21 cellular contexts compared by ENCODE assay signal in the genomic region with DNA sequence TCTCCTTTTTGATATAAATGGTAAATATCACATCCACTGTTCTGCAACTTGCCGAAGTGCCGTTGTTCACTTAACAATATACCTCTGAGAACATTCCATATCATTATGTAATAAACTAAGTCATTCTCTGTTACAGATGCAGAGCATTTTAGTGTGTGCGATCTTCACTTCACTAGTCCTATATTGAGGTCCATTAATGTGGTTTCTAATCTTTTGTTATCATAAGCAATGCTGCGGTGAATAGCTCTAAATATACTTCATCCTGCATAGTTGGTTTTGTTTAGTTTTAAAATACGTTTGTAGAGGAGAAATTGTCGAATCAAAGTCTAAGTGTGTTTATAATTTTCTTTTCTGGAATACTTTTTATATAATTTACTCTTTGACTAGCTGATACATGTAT.
A peak's percentile ranks its signal among the peaks of the same experiment; 100 is the strongest.
DNase-seq lines count a peak whose midpoint lies in the region; ATAC-seq and TF ChIP-seq lines count a peak whose summit lies in the region.
"Had no signal": no experiment of that assay in that cellular context is flagged by ENCODE, and none has a peak within 500 bp of the region (broad histone marks: within the 10 kb centered on the region; RNA-seq: fewer than 3 reads in every experiment).

No MANE protein-coding gene starts in this region.

- intact Hi-C loops in thyroid gland (cut with DNase I): no loop called here

- WGBS in mesenchymal stem cell: 60% methylated on average over 1 of the region's 6 CpGs
- WGBS in thyroid gland, 2 donors: 60 to 61% methylated on average over 6 of the region's 6 CpGs

- H2BK5ac ChIP-seq in mesenchymal stem cell (ENCODE audit: low read depth, low read length, poor library complexity, severe bottlenecking): no peak overlapping the region

- H3K4me2 ChIP-seq in BLaER1: 0 out of 2 replicates have a peak overlapping the region, but pooled peaks have one; percentile 9
- H3K4me2 ChIP-seq in mesenchymal stem cell (ENCODE audit: low read length, poor library complexity, severe bottlenecking): no peak overlapping the region

- H2AFZ ChIP-seq in mesenchymal stem cell (ENCODE audit: low read depth, low read length): no peak overlapping the region

- no peaks in the 10 kb centered on the region for H3K36me3 Mint-ChIP-seq in activated CD8-positive, alpha-beta T cell treated with anti-CD3 and anti-CD28 coated beads, Interleukin-2, amount 10 ng/mL, durations not matched to agents 7 days and 5 days (ENCODE audit: low read depth)
- H3K36me3 Mint-ChIP-seq: CD8-positive, alpha-beta memory T cell had no signal

- ATAC-seq in activated CD8-positive, alpha-beta T cell treated with anti-CD3 and anti-CD28 coated beads, Interleukin-2, amount 10 ng/mL, durations not matched to agents 7 days and 5 days: no peak
- no peak for ATAC-seq in GM21619 (IDR thresholded peaks at IDR 0.05; ENCODE audit: unreplicated experiment)
- ATAC-seq: SK-N-SH treated with all-trans-retinoic acid at 6 μM for 48 hours had no signal

- no peak overlapping the region for H3K23ac ChIP-seq in mesenchymal stem cell (ENCODE audit: low read length in 2 of 2)

- H3K27ac Mint-ChIP-seq in activated CD8-positive, alpha-beta T cell treated with anti-CD3 and anti-CD28 coated beads, Interleukin-2, amount 10 ng/mL, durations not matched to agents 7 days and 5 days: no peak overlapping the region
- H3K27ac Mint-ChIP-seq: CD8-positive, alpha-beta memory T cell had no signal

- no peaks in the 10 kb centered on the region for H3K9me3 Mint-ChIP-seq in activated CD8-positive, alpha-beta T cell treated with anti-CD3 and anti-CD28 coated beads, Interleukin-2, amount 10 ng/mL, durations not matched to agents 7 days and 5 days (ENCODE audit: insufficient read depth)
- H3K9me3 Mint-ChIP-seq: CD8-positive, alpha-beta memory T cell had no signal

- H3K4me3 Mint-ChIP-seq in activated CD8-positive, alpha-beta T cell treated with anti-CD3 and anti-CD28 coated beads, Interleukin-2, amount 10 ng/mL, durations not matched to agents 7 days and 5 days: no peak overlapping the region
- H3K4me3 Mint-ChIP-seq: CD8-positive, alpha-beta memory T cell had no signal

- H3K4me1 ChIP-seq in BLaER1: peaks cover 19% of the 10 kb centered on the region
- peaks cover 7% of the 10 kb centered on the region for H3K4me1 ChIP-seq in mesenchymal stem cell (ENCODE audit: control insufficient read depth, insufficient read depth, low read depth, low read length)
- H3K4me1 ChIP-seq in thyroid gland: no peaks in the 10 kb centered on the region
- H3K4me1 ChIP-seq: SJCRH30 had no signal

- H3K9ac ChIP-seq in BLaER1 (no peak overlapping the region), mesenchymal stem cell (ENCODE audit: low read length) (no peak overlapping the region)

- TF ChIP-seq POLR2A in thyroid gland (IDR thresholded peaks at IDR 0.05): no peak

- H3K14ac ChIP-seq in mesenchymal stem cell (ENCODE audit: low read length in 2 of 2): no peak overlapping the region

- no peak overlapping the region for H2AK5ac ChIP-seq in mesenchymal stem cell (ENCODE audit: low read length, severe bottlenecking)

- H3K4me1 Mint-ChIP-seq in activated CD8-positive, alpha-beta T cell treated with anti-CD3 and anti-CD28 coated beads, Interleukin-2, amount 10 ng/mL, durations not matched to agents 7 days and 5 days (ENCODE audit: low read depth): peaks cover 17% of the 10 kb centered on the region

- no peak overlapping the region for H4K8ac ChIP-seq in mesenchymal stem cell (ENCODE audit: low read length)

- no peak overlapping the region for H2BK12ac ChIP-seq in mesenchymal stem cell (ENCODE audit: low read length in 2 of 2)

- no peak overlapping the region for H2BK15ac ChIP-seq in mesenchymal stem cell (ENCODE audit: low read depth, poor library complexity, severe bottlenecking)

- H3K36me3 ChIP-seq in BLaER1: no peaks in the 10 kb centered on the region
- no peaks in the 10 kb centered on the region for H3K36me3 ChIP-seq in mesenchymal stem cell (ENCODE audit: control insufficient read depth in 1 of 2, insufficient read depth in 2 of 2, low read depth in 1 of 2, low read length in 2 of 2)
- no peaks in the 10 kb centered on the region for H3K36me3 ChIP-seq in thyroid gland
- H3K36me3 ChIP-seq: MG63, SJCRH30 had no signal

- H3K27me3 ChIP-seq in BLaER1 (no peaks in the 10 kb centered on the region), mesenchymal stem cell (ENCODE audit: control insufficient read depth in 1 of 2, insufficient read depth in 1 of 2, low read length in 2 of 2) (no peaks in the 10 kb centered on the region), thyroid gland (no peaks in the 10 kb centered on the region)
- H3K27me3 ChIP-seq: MG63, SJCRH30 had no signal

- H3K18ac ChIP-seq in mesenchymal stem cell (ENCODE audit: low read depth in 1 of 2, low read length in 2 of 2): no peak overlapping the region

- no peak for TF ChIP-seq CTCF in thyroid gland (IDR thresholded peaks at IDR 0.05)

- DNase-seq in CMK (ENCODE audit: low read depth) (peak; percentile 22), amniotic epithelial cell (ENCODE audit: low read depth) (peak; percentile 60), mesenchymal stem cell (peak; percentile 35), thyroid gland (no peak)
- DNase-seq in activated CD8-positive, alpha-beta T cell treated with anti-CD3 and anti-CD28 coated beads, Interleukin-2, amount 10 ng/mL, durations not matched to agents 7 days and 5 days: no peak
- DNase-seq: Calu3; CD8-positive, alpha-beta memory T cell; DMS79 treated with DMSO at 0.1 percent for 48 hours; MG63; NCI-H1105 treated with DMSO at 0.1 percent for 48 hours; NCI-H146; NCI-H1930; NCI-H2107; NCI-H446; NCI-H524 treated with DMSO at 0.1 percent for 48 hours; NCI-H774; SJCRH30 had no signal

- POLR2A ChIA-PET in activated CD8-positive, alpha-beta T cell treated with anti-CD3 and anti-CD28 coated beads, Interleukin-2, amount 10 ng/mL, durations not matched to agents 7 days and 5 days (lab: Charles Lee): no interaction called here

- H3K4ac ChIP-seq in mesenchymal stem cell (ENCODE audit: low read depth in 1 of 2, low read length in 2 of 2): no peak overlapping the region

- no peak overlapping the region for H4K91ac ChIP-seq in mesenchymal stem cell (ENCODE audit: low read length)

- no peaks in the 10 kb centered on the region for H3K27me3 Mint-ChIP-seq in activated CD8-positive, alpha-beta T cell treated with anti-CD3 and anti-CD28 coated beads, Interleukin-2, amount 10 ng/mL, durations not matched to agents 7 days and 5 days (ENCODE audit: low read depth)
- H3K27me3 Mint-ChIP-seq: CD8-positive, alpha-beta memory T cell had no signal

- H3K4me3 ChIP-seq in BLaER1: no peak overlapping the region
- no peak overlapping the region for H3K4me3 ChIP-seq in mesenchymal stem cell (ENCODE audit: insufficient read depth in 1 of 2, low read depth in 1 of 2, low read length in 2 of 2)
- H3K4me3 ChIP-seq in thyroid gland (replicated peaks in 1 of 3): no peak overlapping the region
- H3K4me3 ChIP-seq: MG63, SJCRH30 had no signal

- no peak overlapping the region for H2BK120ac ChIP-seq in mesenchymal stem cell (ENCODE audit: low read depth, low read length)

- H3K9me3 ChIP-seq in BLaER1 (0 out of 2 replicates have a peak, but pooled peaks cover 4% of the 10 kb centered on the region), mesenchymal stem cell (ENCODE audit: control insufficient read depth, low read length) (no peaks in the 10 kb centered on the region), thyroid gland (no peaks in the 10 kb centered on the region)
- H3K9me3 ChIP-seq: MG63, SJCRH30 had no signal

- no peaks in the 10 kb centered on the region for H4K20me1 ChIP-seq in BLaER1

- H3K27ac ChIP-seq in BLaER1 (no peak overlapping the region), mesenchymal stem cell (ENCODE audit: low read length, poor library complexity, severe bottlenecking) (no peak overlapping the region), thyroid gland (no peak overlapping the region)
- H3K27ac ChIP-seq: HL-60, SJCRH30 had no signal

- H3K79me1 ChIP-seq in mesenchymal stem cell (replicated peaks; ENCODE audit: low read length, poor library complexity, severe bottlenecking): no peaks in the 10 kb centered on the region

- CTCF ChIA-PET in activated CD8-positive, alpha-beta T cell treated with anti-CD3 and anti-CD28 coated beads, Interleukin-2, amount 10 ng/mL, durations not matched to agents 7 days and 5 days (lab: Charles Lee): interaction anchor here (1.1 to 1.3 kb wide), 3 partner anchors 65 to 280 kb away, joined by 3 read pairs; a partner anchor contains a TSS

Comparison
In these comparisons a context has a peak if more than half of its experiments do, and no peak if none do; other contexts are left out.
1. DNase-seq: peak in CMK (single experiment), amniotic epithelial cell (single experiment) and mesenchymal stem cell (single experiment); none in activated CD8-positive, alpha-beta T cell treated with anti-CD3 and anti-CD28 coated beads, Interleukin-2, amount 10 ng/mL, durations not matched to agents 7 days and 5 days (single experiment) and thyroid gland (0 of 2).